In the genomic region with DNA sequence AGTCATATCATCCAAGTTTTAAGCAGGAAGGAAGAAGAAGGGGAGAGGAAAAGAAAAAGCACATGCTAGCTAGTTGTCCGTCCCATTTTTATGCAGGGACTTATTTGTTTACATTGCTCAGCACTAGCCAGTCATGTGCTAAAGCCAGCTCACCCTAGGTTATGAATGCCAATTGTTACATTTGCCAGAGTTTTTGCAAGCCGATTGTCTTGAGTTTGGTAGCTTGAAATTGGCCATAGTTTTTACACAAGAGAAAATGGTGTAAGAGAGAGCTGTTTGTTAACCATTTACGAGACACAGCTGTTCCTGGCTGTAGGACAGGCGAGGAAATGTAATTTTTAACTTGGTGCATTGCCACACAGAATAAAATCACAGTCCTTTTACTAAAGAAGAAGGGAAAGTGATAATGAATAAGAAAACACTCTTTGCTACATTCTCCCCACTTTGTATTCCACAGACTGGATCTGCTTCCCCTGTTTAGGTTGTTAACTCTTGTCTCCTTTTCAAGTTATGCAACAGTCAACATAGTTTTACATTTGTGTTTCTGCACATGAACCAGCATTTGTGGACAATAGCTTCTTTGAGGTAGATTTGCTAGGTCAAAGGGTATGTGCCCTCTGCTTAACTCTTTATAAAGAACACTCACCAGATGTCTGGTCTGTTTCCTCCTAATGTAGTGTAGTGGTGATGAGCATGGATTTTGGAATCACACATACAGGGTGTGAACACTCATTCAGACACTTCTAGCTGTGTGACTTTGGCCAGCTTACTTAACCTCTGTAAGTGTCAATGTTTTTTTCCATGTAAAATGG, we compare ENCODE assay signal across 11 cellular contexts.
A peak's percentile ranks its signal among the peaks of the same experiment; 100 is the strongest.
DNase-seq lines count a peak whose midpoint lies in the region; ATAC-seq and TF ChIP-seq lines count a peak whose summit lies in the region.
"Had no signal": no experiment of that assay in that cellular context is flagged by ENCODE, and none has a peak within 500 bp of the region (broad histone marks: within the 10 kb centered on the region; RNA-seq: fewer than 3 reads in every experiment).

No MANE protein-coding gene starts in this region.

- H3K36me3 ChIP-seq in hepatocyte (replicated peaks; ENCODE audit: insufficient read depth, low read depth): no peaks in the 10 kb centered on the region

- TF ChIP-seq CTCF in hepatocyte (IDR thresholded peaks at IDR 0.05; ENCODE audit: poor library complexity) (no peak), retinal pigment epithelial cell (conservative IDR thresholded peaks at IDR 0.05; ENCODE audit: low read depth, low read length) (no peak)

- peak overlapping the region; percentile 92 for H3K27ac ChIP-seq in caudate nucleus (ENCODE audit: low read depth, low read length)
- peak overlapping the region; percentile 73 for H3K27ac ChIP-seq in hepatocyte
- H3K27ac ChIP-seq: parathyroid adenoma had no signal

- no peaks in the 10 kb centered on the region for H4K20me1 ChIP-seq in hepatocyte (ENCODE audit: insufficient read depth, poor library complexity, severe bottlenecking)

- 37% methylated on average over 4 of the region's 4 CpGs for WGBS in hepatocyte (ENCODE audit: low lambda C conversion rate, missing lambda C conversion rate)

- no peaks in the 10 kb centered on the region for H3K9me2 ChIP-seq in hepatocyte (replicated peaks; ENCODE audit: insufficient read depth)

- peak; percentile 3 for DNase-seq in EL
- DNase-seq in caudate nucleus (lab: John Stamatoyannopoulos, UW): peak in 21 of 61 donors; percentile 3 to 47 (median 14)
- no peak for DNase-seq in hepatocyte (ENCODE audit: low spot score)
- DNase-seq in retinal pigment epithelial cell (ENCODE audit: low read depth): peak; percentile 49
- DNase-seq in middle frontal gyrus (ENCODE audit: extremely low spot score, low spot score): no peak
- DNase-seq: activated T-cell treated with anti-CD3 and anti-CD28 coated beads, Interleukin-2, amount 50 U/mL, for 48 hours; NCI-H345 had no signal

- peaks cover 12% of the 10 kb centered on the region for H3K4me1 ChIP-seq in hepatocyte (ENCODE audit: insufficient read depth)
- H3K4me1 ChIP-seq: parathyroid adenoma had no signal

- no peaks in the 10 kb centered on the region for H3K79me2 ChIP-seq in hepatocyte
- H3K79me2 ChIP-seq: parathyroid adenoma had no signal

- no peaks in the 10 kb centered on the region for H3K9me3 ChIP-seq in hepatocyte (ENCODE audit: low read depth)

- H3K4me3 ChIP-seq in hepatocyte: no peak overlapping the region
- no peak overlapping the region for H3K4me3 ChIP-seq in retinal pigment epithelial cell (ENCODE audit: low read length)

- ATAC-seq in GM21786 (IDR thresholded peaks at IDR 0.05; ENCODE audit: unreplicated experiment) (no peak), GM21528 (IDR thresholded peaks at IDR 0.05; ENCODE audit: low FRiP score, unreplicated experiment) (no peak), GM19452 (IDR thresholded peaks at IDR 0.05; ENCODE audit: unreplicated experiment) (no peak)

- peak overlapping the region; percentile 62 for H3K4me2 ChIP-seq in hepatocyte

- peak overlapping the region; percentile 1 for H2AFZ ChIP-seq in hepatocyte
- H2AFZ ChIP-seq: parathyroid adenoma had no signal

- no peaks in the 10 kb centered on the region for H3K27me3 ChIP-seq in hepatocyte

Comparison
In these comparisons a context has a peak if more than half of its experiments do, and no peak if none do; other contexts are left out.
1. DNase-seq: peak in EL (single experiment) and retinal pigment epithelial cell (single experiment); none in hepatocyte (single experiment) and middle frontal gyrus (single experiment).